ENCODE assay signal across 8 cellular contexts in the genomic region with DNA sequence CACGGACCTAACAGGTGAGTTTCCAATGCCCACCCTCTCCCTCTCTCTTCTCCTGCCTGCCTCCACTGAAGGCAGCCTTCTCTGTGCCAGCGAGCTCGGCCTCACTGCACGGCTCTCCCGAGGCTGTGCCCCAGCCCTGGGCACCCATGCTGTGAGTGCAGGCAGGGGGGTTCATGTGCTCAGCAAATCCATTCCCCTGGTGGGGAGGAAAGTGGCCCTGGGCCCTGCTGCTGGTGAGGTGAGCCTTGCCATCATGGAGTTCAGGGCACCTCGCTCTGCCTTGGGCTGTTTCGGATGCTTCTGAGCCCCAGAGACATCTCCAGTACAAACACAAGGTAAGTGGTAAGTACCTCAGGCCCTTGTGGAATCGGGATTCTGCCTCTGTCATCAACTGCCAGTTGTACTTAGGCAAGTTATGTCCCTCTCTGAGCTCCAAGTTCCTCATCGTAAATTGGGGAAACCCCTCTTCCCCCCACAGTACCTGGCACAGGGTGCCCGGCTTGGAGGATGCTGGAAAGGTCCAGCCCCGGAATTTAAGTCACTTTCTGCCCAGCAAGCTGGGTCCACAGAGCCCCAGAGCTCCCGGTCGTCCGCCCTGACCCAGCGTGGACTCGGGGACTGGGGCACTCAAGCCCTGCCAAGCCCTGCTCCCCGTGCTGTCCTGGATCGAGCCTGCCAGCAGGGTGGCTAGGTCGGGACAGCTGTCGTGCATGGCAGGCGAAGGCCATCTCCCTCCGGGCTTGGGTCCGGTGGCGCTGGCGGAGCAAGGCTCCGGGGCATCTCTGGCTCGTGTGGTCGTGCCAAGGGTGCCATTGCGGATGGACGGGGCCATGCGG. TPM values are rescaled to one million over a fixed set of nuclear protein-coding genes. Genes with fewer than 3 reads are reported as not detected.
DNase-seq lines count a peak whose midpoint lies in the region; ATAC-seq and TF ChIP-seq lines count a peak whose summit lies in the region.

No MANE protein-coding gene starts in this region.

- H3K9me3 Mint-ChIP-seq in CD4-positive, alpha-beta T cell: no peaks in the 10 kb centered on the region
- H3K9me3 Mint-ChIP-seq in stimulated activated effector memory CD8-positive, alpha-beta T cell treated with anti-CD3 and anti-CD28 coated beads, Interleukin-12 subunit alpha, Interleukin-12 subunit beta, amount 100 ng/mL, for 72 hours: no peaks in the 10 kb centered on the region

- no peaks in the 10 kb centered on the region for H3K9me3 ChIP-seq in CD4-positive, alpha-beta T cell (ENCODE audit: control insufficient read depth, low read length)
- H3K9me3 ChIP-seq in HUES64 (ENCODE audit: insufficient read depth, low read depth, low read length) (no peaks in the 10 kb centered on the region), adipocyte (ENCODE audit: control insufficient read depth, low read length) (no peaks in the 10 kb centered on the region), iPS-18a (ENCODE audit: control insufficient read depth, low read depth, low read length) (no peaks in the 10 kb centered on the region)

- peaks cover 7% of the 10 kb centered on the region for H3K4me1 Mint-ChIP-seq in CD4-positive, alpha-beta T cell (ENCODE audit: low read depth)
- peaks cover 14% of the 10 kb centered on the region for H3K4me1 Mint-ChIP-seq in stimulated activated effector memory CD8-positive, alpha-beta T cell treated with anti-CD3 and anti-CD28 coated beads, Interleukin-12 subunit alpha, Interleukin-12 subunit beta, amount 100 ng/mL, for 72 hours

- H3K4me3 Mint-ChIP-seq in CD4-positive, alpha-beta T cell: peak overlapping the region; percentile 91
- peak overlapping the region; percentile 73 for H3K4me3 Mint-ChIP-seq in stimulated activated effector memory CD8-positive, alpha-beta T cell treated with anti-CD3 and anti-CD28 coated beads, Interleukin-12 subunit alpha, Interleukin-12 subunit beta, amount 100 ng/mL, for 72 hours

- H3K4me3 ChIP-seq in HUES64 (ENCODE audit: low read length) (peak overlapping the region; percentile 95), adipocyte (ENCODE audit: low read length) (peak overlapping the region; percentile 91), iPS-18a (ENCODE audit: low read length) (peak overlapping the region; percentile 78)

- no peak for DNase-seq in CD4-positive, alpha-beta T cell
- DNase-seq in adipocyte (ENCODE audit: low read depth) (no peak), NCI-H2171 (lab: John Stamatoyannopoulos, UW) (no peak)
- DNase-seq in stimulated activated effector memory CD8-positive, alpha-beta T cell treated with anti-CD3 and anti-CD28 coated beads, Interleukin-12 subunit alpha, Interleukin-12 subunit beta, amount 100 ng/mL, for 72 hours (ENCODE audit: low spot score in 2 of 2): no peak
- DNase-seq in activated CD4-positive, alpha-beta T cell treated with anti-CD3 and anti-CD28 coated beads for 4 hours: no peak

- H3K36me3 ChIP-seq in HUES64 (ENCODE audit: insufficient read depth, low read length) (peaks cover 28% of the 10 kb centered on the region), adipocyte (ENCODE audit: control insufficient read depth, insufficient read depth, low read length, severe bottlenecking) (peaks cover 27% of the 10 kb centered on the region), iPS-18a (ENCODE audit: control insufficient read depth, low read depth, low read length) (peaks cover 27% of the 10 kb centered on the region)

- no peaks in the 10 kb centered on the region for H3K27me3 ChIP-seq in CD4-positive, alpha-beta T cell (ENCODE audit: control insufficient read depth, insufficient read depth, low read length)
- H3K27me3 ChIP-seq in HUES64 (ENCODE audit: insufficient read depth, low read length) (no peaks in the 10 kb centered on the region), adipocyte (replicated peaks; ENCODE audit: control insufficient read depth, insufficient read depth, low read length) (no peaks in the 10 kb centered on the region), iPS-18a (ENCODE audit: control insufficient read depth, insufficient read depth, low read length) (no peaks in the 10 kb centered on the region)

- ATAC-seq in CD4-positive, alpha-beta T cell (ENCODE audit: poor library complexity): peak; percentile 1
- peak; percentile 17 for ATAC-seq in GM21447 (IDR thresholded peaks at IDR 0.05; ENCODE audit: unreplicated experiment)
- peak; percentile 11 for ATAC-seq in stimulated activated effector memory CD8-positive, alpha-beta T cell treated with anti-CD3 and anti-CD28 coated beads, Interleukin-12 subunit alpha, Interleukin-12 subunit beta, amount 100 ng/mL, for 72 hours

- H3K27ac ChIP-seq in CD4-positive, alpha-beta T cell (ENCODE audit: low read depth, low read length): peak overlapping the region; percentile 81
- H3K27ac ChIP-seq in HUES64 (ENCODE audit: low read depth, low read length) (peak overlapping the region; percentile 53; the same call in 1 of the 2 replicates), iPS-18a (ENCODE audit: low read length) (no peak overlapping the region)

- no peak for TF ChIP-seq CTCF in CD4-positive, alpha-beta T cell (IDR thresholded peaks at IDR 0.05)

- POLR2A ChIA-PET in CD4-positive, alpha-beta T cell (lab: Charles Lee): interaction anchor here (0.6 to 2.3 kb wide), 18 partner anchors 10 to 216 kb away, joined by 3 to 34 read pairs (median 5); a partner anchor contains a TSS

- H3K4me1 ChIP-seq in HUES64 (ENCODE audit: insufficient read depth, low read length) (no peaks in the 10 kb centered on the region), adipocyte (ENCODE audit: control insufficient read depth, insufficient read depth, low read length) (peaks cover 26% of the 10 kb centered on the region), iPS-18a (ENCODE audit: control insufficient read depth, low read depth, low read length) (no peaks in the 10 kb centered on the region)

- 34% methylated on average over 31 of the region's 31 CpGs for WGBS in HUES64

- peaks cover 21% of the 10 kb centered on the region for H3K36me3 Mint-ChIP-seq in CD4-positive, alpha-beta T cell (ENCODE audit: low read depth)
- H3K36me3 Mint-ChIP-seq in stimulated activated effector memory CD8-positive, alpha-beta T cell treated with anti-CD3 and anti-CD28 coated beads, Interleukin-12 subunit alpha, Interleukin-12 subunit beta, amount 100 ng/mL, for 72 hours: peaks cover 57% of the 10 kb centered on the region

- H3K9ac ChIP-seq in HUES64 (ENCODE audit: low read depth, low read length): peak overlapping the region; percentile 58
- peak overlapping the region; percentile 76 for H3K9ac ChIP-seq in adipocyte (ENCODE audit: low read length)
- H3K9ac ChIP-seq in iPS-18a (ENCODE audit: low read length): peak overlapping the region; percentile 48

- CTCF ChIA-PET in CD4-positive, alpha-beta T cell (lab: Charles Lee): interaction anchor here (1.3 to 1.5 kb wide), 3 partner anchors 68 to 439 kb away, joined by 3 to 4 read pairs (median 4); a partner anchor contains a TSS

- intact Hi-C loops in CD4-positive, alpha-beta T cell (cut with DNase I, micrococcal nuclease): loop anchor here (1.0 to 10.0 kb wide), 10 partner anchors 28 to 402 kb away; a partner anchor contains a TSS

- no peaks in the 10 kb centered on the region for H3K27me3 Mint-ChIP-seq in CD4-positive, alpha-beta T cell

- peak overlapping the region; percentile 89 for H3K27ac Mint-ChIP-seq in CD4-positive, alpha-beta T cell
- H3K27ac Mint-ChIP-seq in stimulated activated effector memory CD8-positive, alpha-beta T cell treated with anti-CD3 and anti-CD28 coated beads, Interleukin-12 subunit alpha, Interleukin-12 subunit beta, amount 100 ng/mL, for 72 hours: peak overlapping the region; percentile 83

RNA-seq across cellular contexts. Expression of a gene that starts 0.7 kb away (rescaled TPM):
- 10 to 100 TPM; 75.2 to 78.9 TPM for total RNA-seq in CD4-positive, alpha-beta T cell
- polyA plus RNA-seq in HUES64 (2013, experiment 1 of 2): 32.0 TPM
- 26.4 TPM for polyA plus RNA-seq in HUES64 (2013, experiment 2 of 2)

RNA-seq across cellular contexts. Expression of a gene that starts 41.4 kb away (rescaled TPM):
- total RNA-seq in CD4-positive, alpha-beta T cell: 10 to 100 TPM; 13.5 TPM
- 12.6 TPM for polyA plus RNA-seq in HUES64 (2013, experiment 1 of 2)
- polyA plus RNA-seq in HUES64 (2013, experiment 2 of 2): 12.7 TPM

RNA-seq across cellular contexts. Expression of a gene that starts 41.7 kb away (rescaled TPM):
- under 1 TPM in 1 of 2 experiments, not detected in 1; 0.25 TPM for total RNA-seq in CD4-positive, alpha-beta T cell
- 0.60 TPM for polyA plus RNA-seq in HUES64 (2013, experiment 1 of 2)
- polyA plus RNA-seq in HUES64 (2013, experiment 2 of 2): 1.0 TPM
